11 cellular contexts compared by ENCODE assay signal in the genomic region with DNA sequence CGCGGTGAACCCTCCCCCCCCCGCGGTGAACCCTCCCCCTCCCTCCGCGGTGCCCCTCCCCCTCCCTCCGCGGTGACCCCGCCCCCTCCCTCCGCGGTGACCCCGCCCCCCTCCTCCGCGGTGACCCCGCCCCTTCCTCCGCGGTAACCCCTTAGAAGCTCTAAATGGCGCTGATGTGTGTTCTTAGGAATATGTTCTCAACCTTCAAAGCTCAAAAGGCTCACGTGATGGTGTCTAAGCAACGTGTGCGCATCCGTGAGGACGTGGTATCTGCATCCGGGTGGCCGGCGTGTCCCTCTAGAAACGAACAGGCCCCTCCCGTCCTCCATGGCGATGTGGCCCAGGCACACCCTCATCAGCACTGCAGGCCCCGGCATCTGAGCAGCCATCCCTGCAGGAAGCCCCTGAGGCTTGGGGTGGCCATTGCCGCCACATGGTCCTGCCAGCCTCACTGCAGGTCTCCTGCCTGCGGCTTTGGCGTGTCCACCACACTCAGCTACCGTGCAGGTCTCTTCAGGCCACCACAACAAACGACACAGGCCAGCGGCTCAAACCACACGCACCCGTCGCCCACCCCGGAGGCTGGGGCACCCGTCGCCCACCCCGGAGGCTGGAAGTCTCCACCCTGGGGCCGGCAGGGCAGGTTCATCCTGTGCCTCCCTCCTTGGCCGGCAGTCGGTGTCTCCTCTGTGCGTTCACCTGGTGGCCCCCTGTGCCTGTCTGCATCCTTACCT. TPM values are rescaled to one million over a fixed set of nuclear protein-coding genes. Genes with fewer than 3 reads are reported as not detected.
DNase-seq lines count a peak whose midpoint lies in the region; ATAC-seq and TF ChIP-seq lines count a peak whose summit lies in the region.
"Had no signal": no experiment of that assay in that cellular context is flagged by ENCODE, and none has a peak within 500 bp of the region (broad histone marks: within the 10 kb centered on the region; RNA-seq: fewer than 3 reads in every experiment).

No MANE protein-coding gene starts in this region.

- peaks cover 0 to 12% (median 0%) of the 10 kb centered on the region in 7 donors for H3K27me3 ChIP-seq in spleen (replicated peaks in 1 of 7)

- no peaks in the 10 kb centered on the region for H3K36me3 ChIP-seq in spleen

- H3K4me3 Mint-ChIP-seq in activated CD4-positive, alpha-beta T cell treated with anti-CD3 and anti-CD28 coated beads, Interleukin-2, amount 10 ng/mL, durations not matched to agents 24 days and 14 days = peak overlapping the region; percentile 32
- peak overlapping the region; percentile 66 for H3K4me3 Mint-ChIP-seq in activated naive CD4-positive, alpha-beta T cell treated with anti-CD3 and anti-CD28 coated beads, Interleukin-2, amount 50 U/mL, for 24 hours
- no peak overlapping the region for H3K4me3 Mint-ChIP-seq in HFFc6

- ATAC-seq in HG03159 (IDR thresholded peaks at IDR 0.05; ENCODE audit: unreplicated experiment) = no peak

- peak overlapping the region; percentile 56 for H3K27ac Mint-ChIP-seq in activated CD4-positive, alpha-beta T cell treated with anti-CD3 and anti-CD28 coated beads, Interleukin-2, amount 10 ng/mL, durations not matched to agents 24 days and 14 days
- peak overlapping the region; percentile 82 for H3K27ac Mint-ChIP-seq in activated naive CD4-positive, alpha-beta T cell treated with anti-CD3 and anti-CD28 coated beads, Interleukin-2, amount 50 U/mL, for 24 hours
- H3K27ac Mint-ChIP-seq in HFFc6 = no peak overlapping the region

- H3K9me3 Mint-ChIP-seq in activated CD4-positive, alpha-beta T cell treated with anti-CD3 and anti-CD28 coated beads, Interleukin-2, amount 10 ng/mL, durations not matched to agents 24 days and 14 days = no peaks in the 10 kb centered on the region
- H3K9me3 Mint-ChIP-seq in activated naive CD4-positive, alpha-beta T cell treated with anti-CD3 and anti-CD28 coated beads, Interleukin-2, amount 50 U/mL, for 24 hours = no peaks in the 10 kb centered on the region
- H3K9me3 Mint-ChIP-seq in HFFc6 = peaks cover 8% of the 10 kb centered on the region

- H3K27ac ChIP-seq in spleen = peak overlapping the region in 3 of 8 donors; percentile 53 to 61 (median 57)

- H3K9me3 ChIP-seq in spleen = no peaks in the 10 kb centered on the region

- peak; percentile 73 for DNase-seq in activated CD4-positive, alpha-beta T cell treated with anti-CD3 and anti-CD28 coated beads, Interleukin-2, amount 10 ng/mL, durations not matched to agents 24 days and 14 days
- DNase-seq in activated CD4-positive, alpha-beta T cell treated with anti-CD3 and anti-CD28 coated beads for 1 hour = no peak
- DNase-seq in NOMO-1 treated with DMSO at 0.1 percent for 48 hours (lab: John Stamatoyannopoulos, UW; ENCODE audit: unreplicated experiment) (peak; percentile 67), spleen (peak; percentile 91), DMS114 treated with DMSO at 0.1 percent for 48 hours (lab: John Stamatoyannopoulos, UW; ENCODE audit: unreplicated experiment) (no peak), HFFc6 (no peak)
- DNase-seq: C1 segment of cervical spinal cord, HCEC 1CT, head of caudate nucleus had no signal

- TF ChIP-seq POLR2A in spleen (IDR thresholded peaks at IDR 0.05) = no peak

- H3K4me1 ChIP-seq in spleen = peaks cover 8 to 66% (median 22%) of the 10 kb centered on the region in 6 donors

- 72 to 91% (median 81%) methylated on average over 18 to 35 of the region's 47 CpGs for WGBS in spleen, 5 donors

- H3K27me3 Mint-ChIP-seq in activated CD4-positive, alpha-beta T cell treated with anti-CD3 and anti-CD28 coated beads, Interleukin-2, amount 10 ng/mL, durations not matched to agents 24 days and 14 days = peaks cover 6% of the 10 kb centered on the region
- no peaks in the 10 kb centered on the region for H3K27me3 Mint-ChIP-seq in activated naive CD4-positive, alpha-beta T cell treated with anti-CD3 and anti-CD28 coated beads, Interleukin-2, amount 50 U/mL, for 24 hours
- peaks cover 16% of the 10 kb centered on the region for H3K27me3 Mint-ChIP-seq in HFFc6 (ENCODE audit: insufficient read depth)

- no peaks in the 10 kb centered on the region for H3K36me3 Mint-ChIP-seq in activated CD4-positive, alpha-beta T cell treated with anti-CD3 and anti-CD28 coated beads, Interleukin-2, amount 10 ng/mL, durations not matched to agents 24 days and 14 days (ENCODE audit: low read depth)
- no peaks in the 10 kb centered on the region for H3K36me3 Mint-ChIP-seq in activated naive CD4-positive, alpha-beta T cell treated with anti-CD3 and anti-CD28 coated beads, Interleukin-2, amount 50 U/mL, for 24 hours
- peaks cover 4% of the 10 kb centered on the region; the same call in 1 of the 2 replicates for H3K36me3 Mint-ChIP-seq in HFFc6 (ENCODE audit: low read depth)

- H3K4me3 ChIP-seq in spleen = peak overlapping the region in 1 of 8 donors; percentile 34

- TF ChIP-seq CTCF in spleen (IDR thresholded peaks at IDR 0.05 in 8 of 11, conservative IDR thresholded peaks at IDR 0.05 in 3 of 11) (no peak), HFFc6 (IDR thresholded peaks at IDR 0.05) (no peak)

- H3K4me1 Mint-ChIP-seq in activated CD4-positive, alpha-beta T cell treated with anti-CD3 and anti-CD28 coated beads, Interleukin-2, amount 10 ng/mL, durations not matched to agents 24 days and 14 days = peaks cover 29% of the 10 kb centered on the region
- peaks cover 32% of the 10 kb centered on the region for H3K4me1 Mint-ChIP-seq in activated naive CD4-positive, alpha-beta T cell treated with anti-CD3 and anti-CD28 coated beads, Interleukin-2, amount 50 U/mL, for 24 hours
- H3K4me1 Mint-ChIP-seq in HFFc6 (ENCODE audit: low read depth) = no peaks in the 10 kb centered on the region

- intact Hi-C loops in activated CD4-positive, alpha-beta T cell treated with anti-CD3 and anti-CD28 coated beads, Interleukin-2, amount 10 ng/mL, durations not matched to agents 24 days and 14 days (cut with micrococcal nuclease) = no loop called here
- intact Hi-C loops in spleen (cut with DNase I; ENCODE audit: low total_unique reads) = no loop called here

RNA-seq across cellular contexts. Expression of a gene that starts 14.5 kb away (rescaled TPM):
- total RNA-seq in activated CD4-positive, alpha-beta T cell treated with anti-CD3 and anti-CD28 coated beads, Interleukin-2, amount 10 ng/mL, durations not matched to agents 24 days and 14 days = 91.3 and 96.1 TPM in 2 replicates
- total RNA-seq in spleen = 100 to 1,000 TPM in 1 of 7 donors, 10 to 100 TPM in 6; 28.3 to 161 (median 60.4) TPM
- 10 to 100 TPM; 14.3 to 40.3 (median 22.3) TPM for polyA plus RNA-seq in spleen
- total RNA-seq in HFFc6 (2021; fragmentation: NEBNext Ultra II Directional; extraction: Animal tissue kit (Norgen Biotek cat#: 25700)) = 10 to 100 TPM; 25.1 to 34.0 (median 30.1) TPM

Comparison
In these comparisons a context has a peak if more than half of its experiments do, and no peak if none do; other contexts are left out.
1. DNase-seq: peak in activated CD4-positive, alpha-beta T cell treated with anti-CD3 and anti-CD28 coated beads, Interleukin-2, amount 10 ng/mL, durations not matched to agents 24 days and 14 days (single experiment), NOMO-1 treated with DMSO at 0.1 percent for 48 hours (single experiment) and spleen (single experiment); none in activated CD4-positive, alpha-beta T cell treated with anti-CD3 and anti-CD28 coated beads for 1 hour (single experiment), DMS114 treated with DMSO at 0.1 percent for 48 hours (single experiment) and HFFc6 (single experiment).